1 cellular context compared by ENCODE assay signal in the genomic region with DNA sequence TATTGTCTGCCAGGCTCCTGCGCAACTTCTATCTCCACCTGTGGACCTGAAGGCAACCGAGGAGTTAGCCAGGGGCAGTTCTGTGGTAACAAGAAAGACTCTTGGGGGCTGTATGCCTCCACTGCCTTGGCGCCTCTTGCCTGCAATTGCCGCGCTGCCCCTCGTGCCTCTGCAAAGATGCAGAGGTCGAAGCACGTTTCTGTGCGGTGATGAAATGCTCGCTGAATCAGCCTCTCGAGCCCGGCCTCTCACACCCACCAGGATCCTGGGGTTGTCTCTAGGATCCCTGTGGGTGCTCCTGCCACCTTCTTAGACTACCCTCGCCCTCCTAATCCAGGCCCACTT.
TF ChIP-seq lines count a peak whose summit lies in the region.

No MANE protein-coding gene starts in this region.

TF ChIP-seq in SK-N-SH treated with all-trans-retinoic acid at 6 μM for 48 hours, 23 proteins besides CTCF, POLR2A, EP300 and RAD21 (continued from another document):
- TF ChIP-seq CSRNP3 (CRISPR knock-in tag; IDR thresholded peaks at IDR 0.05) (no peak), ZNF8 (CRISPR knock-in tag; IDR thresholded peaks at IDR 0.05) (no peak), ZFP30 (CRISPR knock-in tag; IDR thresholded peaks at IDR 0.05) (no peak), TOX (CRISPR knock-in tag; IDR thresholded peaks at IDR 0.05; ENCODE audit: borderline replicate concordance) (no peak), SNAI2 (CRISPR knock-in tag; IDR thresholded peaks at IDR 0.05) (no peak), RARB (CRISPR knock-in tag; IDR thresholded peaks at IDR 0.05) (no peak), GLIS3 (CRISPR knock-in tag; IDR thresholded peaks at IDR 0.05) (no peak)
- TF ChIP-seq, protein P1, sequence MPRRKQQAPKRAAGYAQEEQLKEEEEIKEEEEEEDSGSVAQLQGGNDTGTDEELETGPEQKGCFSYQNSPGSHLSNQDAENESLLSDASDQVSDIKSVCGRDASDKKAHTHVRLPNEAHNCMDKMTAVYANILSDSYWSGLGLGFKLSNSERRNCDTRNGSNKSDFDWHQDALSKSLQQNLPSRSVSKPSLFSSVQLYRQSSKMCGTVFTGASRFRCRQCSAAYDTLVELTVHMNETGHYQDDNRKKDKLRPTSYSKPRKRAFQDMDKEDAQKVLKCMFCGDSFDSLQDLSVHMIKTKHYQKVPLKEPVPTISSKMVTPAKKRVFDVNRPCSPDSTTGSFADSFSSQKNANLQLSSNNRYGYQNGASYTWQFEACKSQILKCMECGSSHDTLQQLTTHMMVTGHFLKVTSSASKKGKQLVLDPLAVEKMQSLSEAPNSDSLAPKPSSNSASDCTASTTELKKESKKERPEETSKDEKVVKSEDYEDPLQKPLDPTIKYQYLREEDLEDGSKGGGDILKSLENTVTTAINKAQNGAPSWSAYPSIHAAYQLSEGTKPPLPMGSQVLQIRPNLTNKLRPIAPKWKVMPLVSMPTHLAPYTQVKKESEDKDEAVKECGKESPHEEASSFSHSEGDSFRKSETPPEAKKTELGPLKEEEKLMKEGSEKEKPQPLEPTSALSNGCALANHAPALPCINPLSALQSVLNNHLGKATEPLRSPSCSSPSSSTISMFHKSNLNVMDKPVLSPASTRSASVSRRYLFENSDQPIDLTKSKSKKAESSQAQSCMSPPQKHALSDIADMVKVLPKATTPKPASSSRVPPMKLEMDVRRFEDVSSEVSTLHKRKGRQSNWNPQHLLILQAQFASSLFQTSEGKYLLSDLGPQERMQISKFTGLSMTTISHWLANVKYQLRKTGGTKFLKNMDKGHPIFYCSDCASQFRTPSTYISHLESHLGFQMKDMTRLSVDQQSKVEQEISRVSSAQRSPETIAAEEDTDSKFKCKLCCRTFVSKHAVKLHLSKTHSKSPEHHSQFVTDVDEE (CRISPR knock-in tag; IDR thresholded peaks at IDR 0.05) = no peak
